ENCODE assay signal across 8 cellular contexts in the genomic region with DNA sequence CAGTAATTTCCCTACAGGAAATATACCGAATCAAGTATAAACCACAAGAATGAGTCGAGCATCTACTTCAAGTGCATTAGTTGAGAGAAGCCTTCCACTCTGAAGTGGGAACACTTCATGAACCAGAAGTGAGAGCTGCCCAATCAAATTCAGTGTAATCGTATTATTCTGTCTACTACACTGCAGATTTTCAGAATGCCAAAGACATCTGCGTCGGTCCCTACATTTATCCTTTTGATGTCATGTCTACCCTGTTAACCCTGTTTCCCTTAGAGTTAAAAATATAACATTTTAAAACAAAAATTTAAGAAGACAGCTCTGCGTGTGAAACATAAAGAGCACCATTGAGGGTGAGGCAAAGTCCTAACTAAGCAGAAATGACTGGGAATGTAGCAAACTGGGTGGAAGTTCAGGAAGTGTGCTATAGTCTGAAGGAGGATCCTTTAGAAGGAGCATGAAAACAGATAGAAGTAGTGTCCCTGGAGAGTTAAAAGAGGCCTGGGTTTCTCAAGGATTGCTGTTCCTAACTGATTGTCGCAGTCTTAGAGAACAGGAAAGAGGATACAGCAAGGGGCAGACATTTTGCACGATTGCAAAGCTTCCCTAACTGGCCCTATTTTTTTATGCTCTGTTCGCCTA.
DNase-seq lines count a peak whose midpoint lies in the region; ATAC-seq, FAIRE-seq and TF ChIP-seq lines count a peak whose summit lies in the region.

No MANE protein-coding gene starts in this region.

- no peaks in the 10 kb centered on the region for H3K27me3 Mint-ChIP-seq in activated CD4-positive, alpha-beta T cell treated with anti-CD3 and anti-CD28 coated beads, Interleukin-2, amount 10 ng/mL, durations not matched to agents 24 days and 14 days

- H3K9me3 Mint-ChIP-seq in activated CD4-positive, alpha-beta T cell treated with anti-CD3 and anti-CD28 coated beads, Interleukin-2, amount 10 ng/mL, durations not matched to agents 24 days and 14 days, result no peaks in the 10 kb centered on the region

- H3K4me1 Mint-ChIP-seq in activated CD4-positive, alpha-beta T cell treated with anti-CD3 and anti-CD28 coated beads, Interleukin-2, amount 10 ng/mL, durations not matched to agents 24 days and 14 days, result peaks cover 43% of the 10 kb centered on the region

- TF ChIP-seq RAD21 in GM12878 (IDR thresholded peaks at IDR 0.05; ENCODE audit: insufficient read depth, low read depth, low read length), result no peak

- intact Hi-C loops in activated CD4-positive, alpha-beta T cell treated with anti-CD3 and anti-CD28 coated beads, Interleukin-2, amount 10 ng/mL, durations not matched to agents 24 days and 14 days (cut with micrococcal nuclease), result loop anchor here (10.0 kb wide), 1 partner anchor 155 kb away; no protein-coding TSS in a partner anchor
- intact Hi-C loops in GM12878 (cut with micrococcal nuclease; ENCODE audit: unreplicated experiment), result loop anchor here (10.0 kb wide), 1 partner anchor 225 kb away; no protein-coding TSS in a partner anchor

- peak; percentile 74 for DNase-seq in activated CD4-positive, alpha-beta T cell treated with anti-CD3 and anti-CD28 coated beads, Interleukin-2, amount 10 ng/mL, durations not matched to agents 24 days and 14 days
- no peak for DNase-seq in activated CD4-positive, alpha-beta T cell treated with anti-CD3 and anti-CD28 coated beads for 48 hours
- peak; percentile 62 to 83 for DNase-seq in NCI-H524 (lab: John Stamatoyannopoulos, UW)
- DNase-seq in GM12878 (ENCODE audit: low read depth, low spot score), result peak; percentile 45
- DNase-seq in lung (ENCODE audit: low spot score), result no peak
- no peak for DNase-seq in NCI-H526 treated with DMSO at 0.1 percent for 48 hours (lab: John Stamatoyannopoulos, UW)
- no peak for DNase-seq in stimulated activated naive CD4-positive, alpha-beta T cell treated with Interleukin-2 at 50 U/mL for 16 hours (lab: John Stamatoyannopoulos, UW)

- FAIRE-seq in GM12878 (lab: Jason Lieb, UNC), result peak; percentile 62

- peak overlapping the region; percentile 75 for H2AFZ ChIP-seq in GM12878 (ENCODE audit: control insufficient read depth, low read depth, low read length)

- TF ChIP-seq CTCF in GM12878 (IDR thresholded peaks at IDR 0.05 in 2 of 3, conservative IDR thresholded peaks at IDR 0.05 in 1 of 3; ENCODE audit: control insufficient read depth in 2 of 3, extremely low read depth in 1 of 3, insufficient read depth in 1 of 3, low read depth in 3 of 3, low read length in 3 of 3), result no peak
- no peak for TF ChIP-seq CTCF in lung (IDR thresholded peaks at IDR 0.05; ENCODE audit: control extremely low read depth, extremely low read depth)

- POLR2A ChIA-PET in GM12878 (lab: Charles Lee), result interaction anchor here (0.9 to 1.5 kb wide), 2 partner anchors 10 to 244 kb away, joined by 3 read pairs; no protein-coding TSS in a partner anchor

- CTCF ChIA-PET in GM12878 (lab: Yijun Ruan, JAX), result interaction anchor here (0.9 kb wide), 2 partner anchors 37 to 153 kb away, joined by 3 read pairs; no protein-coding TSS in a partner anchor

- H3K27ac Mint-ChIP-seq in activated CD4-positive, alpha-beta T cell treated with anti-CD3 and anti-CD28 coated beads, Interleukin-2, amount 10 ng/mL, durations not matched to agents 24 days and 14 days, result peak overlapping the region; percentile 93

- no peak for TF ChIP-seq POLR2A in GM12878 (IDR thresholded peaks at IDR 0.05; ENCODE audit: low read depth, low read length)

- no peaks in the 10 kb centered on the region for H3K27me3 ChIP-seq in GM12878 (replicated peaks in 1 of 2; ENCODE audit: control insufficient read depth in 2 of 2, insufficient read depth in 2 of 2, low read length in 1 of 2)
- no peaks in the 10 kb centered on the region for H3K27me3 ChIP-seq in lung (ENCODE audit: control insufficient read depth, insufficient read depth)

- peak overlapping the region; percentile 71 for H3K9ac ChIP-seq in GM12878 (ENCODE audit: control insufficient read depth, insufficient read depth, low read length)

- no peaks in the 10 kb centered on the region for H3K9me3 ChIP-seq in GM12878 (replicated peaks; ENCODE audit: control insufficient read depth, insufficient read depth, low read length)
- no peaks in the 10 kb centered on the region for H3K9me3 ChIP-seq in lung (ENCODE audit: control insufficient read depth in 2 of 2, insufficient read depth in 1 of 2, low read length in 1 of 2)

- peak overlapping the region; percentile 85 for H3K4me3 Mint-ChIP-seq in activated CD4-positive, alpha-beta T cell treated with anti-CD3 and anti-CD28 coated beads, Interleukin-2, amount 10 ng/mL, durations not matched to agents 24 days and 14 days

- WGBS in GM12878 (ENCODE audit: insufficient coverage, insufficient replicate concordance, low lambda C conversion rate, missing lambda C conversion rate), result 55% methylated on average over 9 of the region's 9 CpGs
- WGBS in lung, 2 donors, result 13 to 16% methylated on average over 9 of the region's 9 CpGs

- in situ Hi-C loops in GM12878 (cut with MboI), result no loop called here

- H3K4me2 ChIP-seq in GM12878 (ENCODE audit: control insufficient read depth, insufficient read depth), result peak overlapping the region; percentile 92

- H4K20me1 ChIP-seq in GM12878 (ENCODE audit: control insufficient read depth, insufficient read depth), result no peaks in the 10 kb centered on the region

- peaks cover 2% of the 10 kb centered on the region; the same call in 1 of the 2 replicates for H3K4me1 ChIP-seq in GM12878 (ENCODE audit: control insufficient read depth, insufficient read depth, low read length)
- peaks cover 0 to 5% of the 10 kb centered on the region in 2 donors for H3K4me1 ChIP-seq in lung (ENCODE audit: control insufficient read depth in 2 of 2, insufficient read depth in 2 of 2, low read length in 2 of 2)

- ATAC-seq in HG02840 (IDR thresholded peaks at IDR 0.05; ENCODE audit: low FRiP score, unreplicated experiment) (peak; percentile 57), GM12878 (peak; percentile 69), lung (ENCODE audit: insufficient read depth, low FRiP score) (peak; percentile 82)

- SMC1A ChIA-PET in GM12878 (lab: Charles Lee; ENCODE audit: uncharacterized antibody, unreplicated experiment), result interaction anchor here (0.7 to 4.2 kb wide), 14 partner anchors 6 to 312 kb away, joined by 3 to 26 read pairs (median 4); no protein-coding TSS in a partner anchor

- no TSS peak for BruUV-seq in GM12878 (replicated peaks; lab: Mats Ljungman, UMichigan)

- H3K27ac ChIP-seq in GM12878 (ENCODE audit: control insufficient read depth, insufficient read depth) (peak overlapping the region; percentile 76), lung (ENCODE audit: low read depth in 1 of 2, low read length in 1 of 2) (peak overlapping the region; percentile 53 to 83)

- TF ChIP-seq EP300 in GM12878 (IDR thresholded peaks at IDR 0.05; ENCODE audit: borderline replicate concordance in 1 of 2, control insufficient read depth in 1 of 2, low read depth in 2 of 2, low read length in 2 of 2), result no peak

- H3K36me3 Mint-ChIP-seq in activated CD4-positive, alpha-beta T cell treated with anti-CD3 and anti-CD28 coated beads, Interleukin-2, amount 10 ng/mL, durations not matched to agents 24 days and 14 days (ENCODE audit: low read depth), result peaks cover 15% of the 10 kb centered on the region

- H3K79me2 ChIP-seq in GM12878 (ENCODE audit: control insufficient read depth, insufficient read depth, low read length), result peaks cover 76% of the 10 kb centered on the region

- H3K4me3 ChIP-seq in GM12878 (peak overlapping the region; percentile 59), lung (no peak overlapping the region)

- RAD21 ChIA-PET in GM12878 (lab: Charles Lee; ENCODE audit: unreplicated experiment), result interaction anchor here (0.5 to 2.9 kb wide), 11 partner anchors 12 to 312 kb away, joined by 3 to 20 read pairs (median 3); no protein-coding TSS in a partner anchor

- H3K36me3 ChIP-seq in GM12878 (ENCODE audit: control insufficient read depth in 2 of 2, insufficient read depth in 2 of 2, low read length in 1 of 2), result no peaks in the 10 kb centered on the region
- no peaks in the 10 kb centered on the region for H3K36me3 ChIP-seq in lung (ENCODE audit: control insufficient read depth in 2 of 2, insufficient read depth in 2 of 2, low read length in 2 of 2)

TF ChIP-seq in GM12878, 131 proteins besides CTCF, POLR2A, EP300 and RAD21 (continues in another document):
- TF ChIP-seq CREB1 (IDR thresholded peaks at IDR 0.05; ENCODE audit: low read depth) (no peak), CHD1 (IDR thresholded peaks at IDR 0.05; ENCODE audit: low read depth, low read length) (0 out of 2 replicates have a peak, but pooled peaks have one; percentile 8), STAT1 (conservative IDR thresholded peaks at IDR 0.05) (no peak), FOXK2 (IDR thresholded peaks at IDR 0.05) (no peak), TAF1 (IDR thresholded peaks at IDR 0.05; ENCODE audit: borderline replicate concordance, low read depth, low read length) (no peak), IKZF2 (IDR thresholded peaks at IDR 0.05) (peak; percentile 40 to 44; a peak in 2 of 4 replicates), BACH1 (IDR thresholded peaks at IDR 0.05; ENCODE audit: borderline replicate concordance) (no peak), MEF2B (IDR thresholded peaks at IDR 0.05; ENCODE audit: partially characterized antibody, poor library complexity, severe bottlenecking) (peak; percentile 34)
- TF ChIP-seq, protein P1, sequence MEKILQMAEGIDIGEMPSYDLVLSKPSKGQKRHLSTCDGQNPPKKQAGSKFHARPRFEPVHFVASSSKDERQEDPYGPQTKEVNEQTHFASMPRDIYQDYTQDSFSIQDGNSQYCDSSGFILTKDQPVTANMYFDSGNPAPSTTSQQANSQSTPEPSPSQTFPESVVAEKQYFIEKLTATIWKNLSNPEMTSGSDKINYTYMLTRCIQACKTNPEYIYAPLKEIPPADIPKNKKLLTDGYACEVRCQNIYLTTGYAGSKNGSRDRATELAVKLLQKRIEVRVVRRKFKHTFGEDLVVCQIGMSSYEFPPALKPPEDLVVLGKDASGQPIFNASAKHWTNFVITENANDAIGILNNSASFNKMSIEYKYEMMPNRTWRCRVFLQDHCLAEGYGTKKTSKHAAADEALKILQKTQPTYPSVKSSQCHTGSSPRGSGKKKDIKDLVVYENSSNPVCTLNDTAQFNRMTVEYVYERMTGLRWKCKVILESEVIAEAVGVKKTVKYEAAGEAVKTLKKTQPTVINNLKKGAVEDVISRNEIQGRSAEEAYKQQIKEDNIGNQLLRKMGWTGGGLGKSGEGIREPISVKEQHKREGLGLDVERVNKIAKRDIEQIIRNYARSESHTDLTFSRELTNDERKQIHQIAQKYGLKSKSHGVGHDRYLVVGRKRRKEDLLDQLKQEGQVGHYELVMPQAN (conservative IDR thresholded peaks at IDR 0.05), result no peak

Comparison
In these comparisons a context has a peak if more than half of its experiments do, and no peak if none do; other contexts are left out.
1. DNase-seq: peak in activated CD4-positive, alpha-beta T cell treated with anti-CD3 and anti-CD28 coated beads, Interleukin-2, amount 10 ng/mL, durations not matched to agents 24 days and 14 days (single experiment), NCI-H524 (2 of 2) and GM12878 (single experiment); none in activated CD4-positive, alpha-beta T cell treated with anti-CD3 and anti-CD28 coated beads for 48 hours (single experiment), lung (single experiment), NCI-H526 treated with DMSO at 0.1 percent for 48 hours (single experiment) and stimulated activated naive CD4-positive, alpha-beta T cell treated with Interleukin-2 at 50 U/mL for 16 hours (single experiment).
2. Peak in every context shown above with its lines, with median percentiles within 50 percentile points of each other: ATAC-seq.